In the genomic region with DNA sequence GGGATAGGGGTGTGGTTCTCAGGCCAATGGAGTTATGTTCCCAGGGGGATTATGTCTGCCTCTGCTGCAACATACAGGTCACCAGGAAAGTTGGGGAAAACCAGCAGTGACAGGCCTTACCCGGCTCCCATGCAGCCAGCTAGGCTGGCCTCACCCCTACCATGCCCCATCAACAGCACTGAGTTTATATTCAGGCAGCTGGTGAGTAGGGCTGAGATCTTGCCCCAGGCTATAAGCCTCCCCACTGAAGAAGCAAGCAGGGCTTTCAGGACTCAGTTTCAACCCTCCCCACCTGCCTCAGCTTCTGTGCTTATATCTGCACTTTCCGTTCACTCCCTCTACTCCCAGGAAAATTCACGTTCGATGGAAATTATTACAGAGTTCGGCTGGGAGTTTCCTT, we compare ENCODE assay signal across 27 cellular contexts.
"Had no signal": no experiment of that assay in that cellular context is flagged by ENCODE, and none has a peak within 500 bp of the region (broad histone marks: within the 10 kb centered on the region; RNA-seq: fewer than 3 reads in every experiment).

No MANE protein-coding gene starts in this region.

- H3K4me3 Mint-ChIP-seq: natural killer cell treated with Interleukin-12 subunit alpha and Interleukin-12 subunit beta and Interleukin-15 and Interleukin-18, amount 100 ng/mL, for 72 hours; nephron progenitor cell; neural crest cell; stimulated activated effector memory CD8-positive, alpha-beta T cell treated with anti-CD3 and anti-CD28 coated beads, Interleukin-12 subunit alpha, Interleukin-12 subunit beta, amount 100 ng/mL, for 72 hours; stimulated activated naive B cell treated with anti-CD40 and anti-IgM and Interleukin-4, amounts not matched to agents 10 μg/mL and 1 μg/mL and 100 μg/mL, for 72 hours; stimulated activated naive CD8-positive, alpha-beta T cell treated with anti-CD3 and anti-CD28 coated beads, Interleukin-15, Interleukin-2, amounts not matched to agents 100 ng/mL and 50 ng/mL, for 24 hours had no signal

- H3K36me3 ChIP-seq: neutrophil, pancreas, right lobe of liver, sigmoid colon, stomach, thoracic aorta, thyroid gland, tibial nerve, upper lobe of left lung, vagina had no signal

- H3K4me1 Mint-ChIP-seq: nephron progenitor cell; neural crest cell; stimulated activated effector memory CD8-positive, alpha-beta T cell treated with anti-CD3 and anti-CD28 coated beads, Interleukin-12 subunit alpha, Interleukin-12 subunit beta, amount 100 ng/mL, for 72 hours; stimulated activated naive B cell treated with anti-CD40 and anti-IgM and Interleukin-4, amounts not matched to agents 10 μg/mL and 1 μg/mL and 100 μg/mL, for 72 hours had no signal

- H3K9me3 Mint-ChIP-seq: stimulated activated effector memory CD8-positive, alpha-beta T cell treated with anti-CD3 and anti-CD28 coated beads, Interleukin-12 subunit alpha, Interleukin-12 subunit beta, amount 100 ng/mL, for 72 hours had no signal

- H3K27me3 ChIP-seq: neutrophil, pancreas, right lobe of liver, sigmoid colon, stomach, thyroid gland, tibial nerve, upper lobe of left lung, vagina had no signal

- H3K27ac Mint-ChIP-seq: natural killer cell treated with Interleukin-12 subunit alpha and Interleukin-12 subunit beta and Interleukin-15 and Interleukin-18, amount 100 ng/mL, for 72 hours; nephron progenitor cell; stimulated activated effector memory CD8-positive, alpha-beta T cell treated with anti-CD3 and anti-CD28 coated beads, Interleukin-12 subunit alpha, Interleukin-12 subunit beta, amount 100 ng/mL, for 72 hours; stimulated activated naive B cell treated with anti-CD40 and anti-IgM and Interleukin-4, amounts not matched to agents 10 μg/mL and 1 μg/mL and 100 μg/mL, for 72 hours; stimulated activated naive CD8-positive, alpha-beta T cell treated with anti-CD3 and anti-CD28 coated beads, Interleukin-15, Interleukin-2, amounts not matched to agents 100 ng/mL and 50 ng/mL, for 24 hours had no signal

- ATAC-seq: natural killer cell treated with Interleukin-12 subunit alpha and Interleukin-12 subunit beta and Interleukin-15 and Interleukin-18, amount 100 ng/mL, for 72 hours; pancreas; psoas muscle; right cardiac atrium; right lobe of liver; stimulated activated effector memory CD8-positive, alpha-beta T cell treated with anti-CD3 and anti-CD28 coated beads, Interleukin-12 subunit alpha, Interleukin-12 subunit beta, amount 100 ng/mL, for 72 hours; stimulated activated naive B cell treated with anti-CD40 and anti-IgM and Interleukin-4, amounts not matched to agents 10 μg/mL and 1 μg/mL and 100 μg/mL, for 72 hours had no signal

- H3K9me3 ChIP-seq: neutrophil, pancreas, sigmoid colon, stomach, thoracic aorta, thyroid gland, upper lobe of left lung, vagina had no signal

- H3K27me3 Mint-ChIP-seq: stimulated activated naive B cell treated with anti-CD40 and anti-IgM and Interleukin-4, amounts not matched to agents 10 μg/mL and 1 μg/mL and 100 μg/mL, for 72 hours; stimulated activated naive CD8-positive, alpha-beta T cell treated with anti-CD3 and anti-CD28 coated beads, Interleukin-15, Interleukin-2, amounts not matched to agents 100 ng/mL and 50 ng/mL, for 24 hours had no signal

- H3K27ac ChIP-seq: neutrophil, pancreas, psoas muscle, right lobe of liver, sigmoid colon, stomach, thoracic aorta, thyroid gland, tibial nerve, upper lobe of left lung, vagina had no signal

- DNase-seq: nephron progenitor cell; nucleus accumbens; pancreas; psoas muscle; right cardiac atrium; right lobe of liver; sigmoid colon; small intestine; stimulated activated CD4-positive, alpha-beta T cell treated with anti-CD3 and anti-CD28 coated beads, Interleukin-15, amount 100 ng/mL, for 24 hours; stimulated activated CD4-positive, alpha-beta T cell treated with anti-CD3 and anti-CD28 coated beads, Interleukin-2, amount 100 ng/mL, for 24 hours; stimulated activated CD4-positive, alpha-beta T cell treated with anti-CD3 and anti-CD28 coated beads, Interleukin-2, amount 100 ng/mL, for 48 hours; stimulated activated CD4-positive, alpha-beta T cell treated with anti-CD3 and anti-CD28 coated beads, Interleukin-4, amount 100 ng/mL, for 24 hours; stimulated activated naive B cell treated with anti-CD40 and anti-IgM and Interleukin-4, amounts not matched to agents 10 μg/mL and 1 μg/mL and 100 μg/mL, for 72 hours; stimulated activated naive CD4-positive, alpha-beta T cell treated with Interleukin-2 at 50 U/mL for 16 hours; stomach; thyroid gland; trophoblast cell; upper lobe of left lung had no signal

- H3K4me1 ChIP-seq: pancreas, psoas muscle, right lobe of liver, sigmoid colon, stomach, thyroid gland, tibial nerve, upper lobe of left lung, vagina had no signal

- H3K36me3 Mint-ChIP-seq: stimulated activated effector memory CD8-positive, alpha-beta T cell treated with anti-CD3 and anti-CD28 coated beads, Interleukin-12 subunit alpha, Interleukin-12 subunit beta, amount 100 ng/mL, for 72 hours had no signal

- FAIRE-seq: pancreas, small intestine, urothelium cell line had no signal

- H3K4me3 ChIP-seq: pancreas, psoas muscle, right lobe of liver, sigmoid colon, stomach, thoracic aorta, thyroid gland, tibial nerve, upper lobe of left lung, vagina had no signal
